ENCODE assay signal across 13 cellular contexts in the genomic region with DNA sequence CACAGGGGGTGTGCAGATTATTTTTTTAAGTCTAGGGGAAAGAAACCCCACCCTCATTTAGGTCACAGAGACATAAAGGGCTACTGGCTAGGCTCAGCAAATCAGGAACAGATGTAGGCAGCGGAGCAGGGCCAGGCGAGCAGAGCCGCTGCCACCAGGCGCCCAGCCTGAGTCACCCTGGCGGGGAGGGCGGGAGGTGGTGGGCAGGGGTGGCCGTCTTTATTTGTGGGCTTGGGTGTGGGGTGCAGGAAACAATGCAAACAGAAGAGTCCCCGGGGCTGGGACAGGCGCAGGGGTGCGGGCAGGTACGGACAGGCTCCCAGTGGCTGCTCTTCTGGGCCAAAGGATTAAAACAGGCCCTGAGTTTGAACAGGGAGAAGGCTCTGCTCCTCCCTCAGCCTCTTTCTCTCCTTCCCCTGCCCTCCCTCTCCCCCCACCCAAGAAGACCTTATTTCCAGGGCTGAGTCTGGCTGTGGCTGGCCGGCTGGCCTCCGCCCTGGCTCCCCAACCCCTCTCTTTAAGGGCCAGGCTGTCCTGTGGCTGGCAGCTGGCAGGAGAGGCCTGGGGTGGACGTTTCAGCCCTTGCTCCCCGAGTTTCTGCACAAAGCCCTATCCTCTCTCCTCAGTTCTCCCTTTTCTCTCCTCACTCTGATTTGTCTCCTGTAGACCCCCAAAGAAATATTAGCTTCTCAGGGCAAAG.
DNase-seq lines count a peak whose midpoint lies in the region; ATAC-seq and TF ChIP-seq lines count a peak whose summit lies in the region.
"Had no signal": no experiment of that assay in that cellular context is flagged by ENCODE, and none has a peak within 500 bp of the region (broad histone marks: within the 10 kb centered on the region; RNA-seq: fewer than 3 reads in every experiment).

No MANE protein-coding gene starts in this region.

- DNase-seq in RWPE2 (ENCODE audit: low spot score) (no peak), epithelial cell of prostate (ENCODE audit: low read depth, low spot score) (no peak), neural crest cell (ENCODE audit: low read depth, low spot score) (no peak), upper lobe of right lung (peak; percentile 54), GDM1 (lab: John Stamatoyannopoulos, UW) (no peak)
- DNase-seq in stimulated activated CD4-positive, alpha-beta T cell treated with anti-CD3 and anti-CD28 coated beads, Interleukin-4, amount 100 ng/mL, for 24 hours = no peak
- DNase-seq in stimulated activated naive CD4-positive, alpha-beta T cell treated with Interleukin-2 at 50 U/mL for 16 hours (lab: John Stamatoyannopoulos, UW) = no peak
- DNase-seq: amniotic stem cell; CD8-positive, alpha-beta memory T cell; glutamatergic neuron; NCI-H2029 treated with DMSO at 0.1 percent for 48 hours had no signal

- TF ChIP-seq CTCF in RWPE2 (IDR thresholded peaks at IDR 0.05; ENCODE audit: poor library complexity, severe bottlenecking) (no peak), neural crest cell (conservative IDR thresholded peaks at IDR 0.05) (no peak), upper lobe of right lung (IDR thresholded peaks at IDR 0.05) (no peak)

- no peaks in the 10 kb centered on the region for H3K36me3 Mint-ChIP-seq in neural crest cell (ENCODE audit: low read depth)
- H3K36me3 Mint-ChIP-seq: CD8-positive, alpha-beta memory T cell had no signal

- no peak overlapping the region for H3K27ac ChIP-seq in RWPE2 (ENCODE audit: poor library complexity, severe bottlenecking)
- H3K27ac ChIP-seq in epithelial cell of prostate = peak overlapping the region; percentile 41
- H3K27ac ChIP-seq in upper lobe of right lung = peak overlapping the region; percentile 77
- H3K27ac ChIP-seq: ovary had no signal

- H3K9me3 ChIP-seq in RWPE2 (ENCODE audit: severe bottlenecking) = no peaks in the 10 kb centered on the region
- no peaks in the 10 kb centered on the region for H3K9me3 ChIP-seq in upper lobe of right lung
- H3K9me3 ChIP-seq: ovary had no signal

- H3K4me1 ChIP-seq in RWPE2 (ENCODE audit: insufficient read depth, poor library complexity, severe bottlenecking) (peaks cover 9% of the 10 kb centered on the region), upper lobe of right lung (no peaks in the 10 kb centered on the region)

- H3K4me1 Mint-ChIP-seq in neural crest cell = no peaks in the 10 kb centered on the region
- H3K4me1 Mint-ChIP-seq: CD8-positive, alpha-beta memory T cell had no signal

- no peaks in the 10 kb centered on the region for H3K9me3 Mint-ChIP-seq in neural crest cell
- H3K9me3 Mint-ChIP-seq: CD8-positive, alpha-beta memory T cell; dendritic cell treated with granulocyte-macrophage colony-stimulating factor and Interleukin-4, amounts not matched to agents 40 ng/mL and 50 ng/mL, for 4 days had no signal

- no peak overlapping the region for H3K4me3 Mint-ChIP-seq in neural crest cell
- H3K4me3 Mint-ChIP-seq: CD8-positive, alpha-beta memory T cell; dendritic cell treated with granulocyte-macrophage colony-stimulating factor and Interleukin-4, amounts not matched to agents 40 ng/mL and 50 ng/mL, for 4 days had no signal

- H3K4me3 ChIP-seq in RWPE2 (ENCODE audit: severe bottlenecking) (no peak overlapping the region), upper lobe of right lung (no peak overlapping the region)
- H3K4me3 ChIP-seq: ovary had no signal

- H3K27me3 Mint-ChIP-seq in neural crest cell (ENCODE audit: low read depth) = no peaks in the 10 kb centered on the region

- intact Hi-C loops in upper lobe of right lung (cut with DNase I) = no loop called here

- H3K27me3 ChIP-seq in RWPE2 (ENCODE audit: insufficient read depth, poor library complexity, severe bottlenecking) (no peaks in the 10 kb centered on the region), upper lobe of right lung (no peaks in the 10 kb centered on the region)
- H3K27me3 ChIP-seq: ovary had no signal

- H3K36me3 ChIP-seq in RWPE2 (ENCODE audit: low read depth) = no peaks in the 10 kb centered on the region
- H3K36me3 ChIP-seq in upper lobe of right lung = no peaks in the 10 kb centered on the region
- H3K36me3 ChIP-seq: ovary had no signal

- peak; percentile 72 for ATAC-seq in RWPE2 (ENCODE audit: low read depth)
- no peak for ATAC-seq in upper lobe of right lung

- H3K27ac Mint-ChIP-seq in neural crest cell (ENCODE audit: unreplicated experiment) = peak overlapping the region; percentile 62
- H3K27ac Mint-ChIP-seq: CD8-positive, alpha-beta memory T cell; dendritic cell treated with granulocyte-macrophage colony-stimulating factor and Interleukin-4, amounts not matched to agents 40 ng/mL and 50 ng/mL, for 4 days had no signal
